ENCODE assay signal across 8 cellular contexts in genomic region chr7:130492519-130493274, GRCh38. TPM values are rescaled to one million over a fixed set of nuclear protein-coding genes. Genes with fewer than 3 reads are reported as not detected.
DNase-seq lines count a peak whose midpoint lies in the region; ATAC-seq and TF ChIP-seq lines count a peak whose summit lies in the region.

No MANE protein-coding gene starts in this region.

- no peak for TF ChIP-seq CTCF in heart left ventricle (IDR thresholded peaks at IDR 0.05)
- no peak for TF ChIP-seq CTCF in astrocyte of the cerebellum (IDR thresholded peaks at IDR 0.05; ENCODE audit: low read depth, low read length, missing control alignments)
- TF ChIP-seq CTCF in right lobe of liver (IDR thresholded peaks at IDR 0.05) = no peak
- TF ChIP-seq CTCF in upper lobe of left lung (IDR thresholded peaks at IDR 0.05) = no peak

- H3K9me3 ChIP-seq in heart left ventricle (no peaks in the 10 kb centered on the region), right lobe of liver (no peaks in the 10 kb centered on the region), upper lobe of left lung (no peaks in the 10 kb centered on the region)

- no peak for ATAC-seq in heart left ventricle
- ATAC-seq in left cardiac atrium = no peak
- no peak for ATAC-seq in right lobe of liver
- no peak for ATAC-seq in upper lobe of left lung (ENCODE audit: low FRiP score in 2 of 2)
- ATAC-seq in GM19467 (IDR thresholded peaks at IDR 0.05; ENCODE audit: unreplicated experiment) = no peak

- no peak overlapping the region for H3K27ac ChIP-seq in heart left ventricle
- no peak overlapping the region for H3K27ac ChIP-seq in right lobe of liver
- peak overlapping the region in 1 of 4 donors; percentile 21 for H3K27ac ChIP-seq in upper lobe of left lung

- WGBS in heart left ventricle, 4 donors = 50 to 70% (median 60%) methylated on average over 51 of the region's 51 CpGs
- WGBS in right lobe of liver (ENCODE audit: insufficient coverage, low coverage, low lambda C conversion rate, missing lambda C conversion rate) = 60% methylated on average over 24 of the region's 51 CpGs
- 66 to 67% methylated on average over 49 to 51 of the region's 51 CpGs for WGBS in upper lobe of left lung, 2 donors

- H3K4me3 ChIP-seq in heart left ventricle (peak overlapping the region in 11 of 12 donors; percentile 17 to 63 (median 53)), astrocyte of the cerebellum (ENCODE audit: low read depth, low read length) (peak overlapping the region; percentile 69), right lobe of liver (peak overlapping the region; percentile 12 to 44 (median 37)), upper lobe of left lung (peak overlapping the region in 3 of 4 donors; percentile 40 to 51 (median 48))

- TF ChIP-seq POLR2A in heart left ventricle (IDR thresholded peaks at IDR 0.05) (no peak), right lobe of liver (IDR thresholded peaks at IDR 0.05) (no peak), upper lobe of left lung (IDR thresholded peaks at IDR 0.05) (no peak)

- in situ Hi-C loops in astrocyte of the cerebellum (cut with HindIII; ENCODE audit: low sequenced_read_pairs) = no loop called here

- intact Hi-C loops in heart left ventricle (cut with DNase I) = loop anchor here in 5 of 10 donors (5.0 to 10.0 kb wide), 4 partner anchors 172 to 220 kb away; partner anchors contain the start of genes COPG2 (in 1 of the 5) and TSGA13 (in 1 of the 5)
- intact Hi-C loops in left cardiac atrium (cut with DNase I) = loop anchor here in 1 of 2 donors (10.0 kb wide), 1 partner anchor 172 kb away; the partner anchor contains the start of gene COPG2
- intact Hi-C loops in right lobe of liver (cut with DNase I) = no loop called here

- H3K36me3 ChIP-seq in heart left ventricle = no peaks in the 10 kb centered on the region
- H3K36me3 ChIP-seq in right lobe of liver = no peaks in the 10 kb centered on the region
- H3K36me3 ChIP-seq in upper lobe of left lung = peaks cover 0 to 3% (median 0%) of the 10 kb centered on the region in 4 donors

- no peak for DNase-seq in heart left ventricle
- no peak for DNase-seq in left cardiac atrium
- DNase-seq in astrocyte of the cerebellum (ENCODE audit: low read depth) = no peak
- DNase-seq in right lobe of liver = no peak
- peak in 1 of 2 donors; percentile 20 for DNase-seq in upper lobe of left lung
- no peak for DNase-seq in effector CD8-positive, alpha-beta T cell (lab: John Stamatoyannopoulos, UW)
- no peak for DNase-seq in DMS79 (lab: John Stamatoyannopoulos, UW)

- peaks cover 0 to 26% (median 5%) of the 10 kb centered on the region in 12 donors for H3K4me1 ChIP-seq in heart left ventricle
- peaks cover 0 to 7% (median 0%) of the 10 kb centered on the region in 4 donors for H3K4me1 ChIP-seq in right lobe of liver
- H3K4me1 ChIP-seq in upper lobe of left lung = peaks cover 5 to 29% (median 7%) of the 10 kb centered on the region in 4 donors

- H3K27me3 ChIP-seq in heart left ventricle = peaks cover 0 to 35% (median 0%) of the 10 kb centered on the region in 9 donors
- H3K27me3 ChIP-seq in right lobe of liver = no peaks in the 10 kb centered on the region
- H3K27me3 ChIP-seq in upper lobe of left lung = peaks cover 0 to 2% (median 0%) of the 10 kb centered on the region in 4 donors

- no peak for TF ChIP-seq EP300 in upper lobe of left lung (IDR thresholded peaks at IDR 0.05)

RNA-seq across cellular contexts. Expression of gene MEST, which starts 0.8 kb away (rescaled TPM):
- total RNA-seq in heart left ventricle (10 to 100 TPM in 2 of 9 donors, 1 to 10 TPM in 6, under 1 TPM in 1; 0.79 to 46.0 (median 5.3) TPM), left cardiac atrium (10 to 100 TPM; 68.0 to 96.5 TPM), right lobe of liver (10 to 100 TPM; 23.4 to 46.9 (median 31.2) TPM), upper lobe of left lung (10 to 100 TPM; 13.9 to 52.5 (median 17.8) TPM)
- 1 to 10 TPM; 2.3 to 4.2 TPM for polyA plus RNA-seq in heart left ventricle

RNA-seq across cellular contexts. Expression of gene CEP41, which starts 51.9 kb away (rescaled TPM):
- total RNA-seq in heart left ventricle (10 to 100 TPM in 1 of 9 donors, 1 to 10 TPM in 8; 1.9 to 11.4 (median 4.1) TPM), left cardiac atrium (1 to 10 TPM; 6.2 to 7.0 TPM), right lobe of liver (10 to 100 TPM in 1 of 6 experiments, 1 to 10 TPM in 5; 2.6 to 11.7 (median 4.6) TPM), upper lobe of left lung (10 to 100 TPM in 1 of 6 donors, 1 to 10 TPM in 5; 4.3 to 11.5 (median 7.2) TPM)
- 1 to 10 TPM; 1.7 to 6.9 TPM for polyA plus RNA-seq in heart left ventricle
